In the genomic region with DNA sequence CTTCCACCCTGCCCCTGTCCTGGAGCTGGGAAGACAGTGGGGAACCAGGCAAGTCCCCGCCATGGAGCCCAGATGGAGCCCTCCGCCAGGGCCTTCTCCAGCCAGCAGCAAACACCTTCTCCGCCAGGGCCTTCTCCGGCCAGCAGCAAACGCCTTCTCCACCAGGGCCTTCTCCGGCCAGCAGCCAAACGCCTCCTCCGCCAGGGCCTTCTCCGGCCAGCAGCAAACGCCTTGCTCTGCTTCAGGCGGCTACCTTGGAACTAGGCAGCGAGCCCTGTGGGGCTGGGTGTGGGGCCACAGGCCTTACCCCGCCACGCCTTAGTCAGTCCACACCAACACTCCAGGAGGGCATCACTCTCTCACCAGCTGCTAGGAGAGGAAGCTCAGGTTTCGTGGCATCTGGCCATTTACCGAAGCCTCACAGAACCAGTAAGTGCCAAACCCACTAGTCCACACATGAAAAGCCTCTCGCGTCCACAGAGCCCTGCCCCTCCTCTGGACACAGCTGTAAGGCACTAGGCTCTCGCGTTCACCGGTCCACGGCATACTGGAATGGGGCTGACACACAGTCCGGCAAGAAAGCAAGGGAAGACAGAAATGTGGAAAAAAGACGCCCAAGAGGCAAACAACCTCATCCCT, we compare ENCODE assay signal across 1 cellular context.
TF ChIP-seq lines count a peak whose summit lies in the region.

No MANE protein-coding gene starts in this region.

TF ChIP-seq in H1, 55 proteins besides CTCF, POLR2A, EP300 and RAD21 (continued from another document):
- TF ChIP-seq YY1 (IDR thresholded peaks at IDR 0.05; ENCODE audit: low read depth, low read length) = no peak
- no peak for TF ChIP-seq CREB1 (IDR thresholded peaks at IDR 0.05)
- no peak for TF ChIP-seq BACH1 (IDR thresholded peaks at IDR 0.05; ENCODE audit: low read length)
- TF ChIP-seq SIN3A (conservative IDR thresholded peaks at IDR 0.05 in 1 of 2, IDR thresholded peaks at IDR 0.05 in 1 of 2; ENCODE audit: low read depth in 1 of 2, low read length in 2 of 2) = no peak
- TF ChIP-seq RNF2 (IDR thresholded peaks at IDR 0.05; ENCODE audit: borderline replicate concordance, low read depth, low read length, missing control alignments, poor library complexity, severe bottlenecking) = no peak
- TF ChIP-seq SIRT6 (IDR thresholded peaks at IDR 0.05; ENCODE audit: low read length) = no peak
- TF ChIP-seq BCL11A (IDR thresholded peaks at IDR 0.05; ENCODE audit: low read depth in 2 of 2, low read length in 2 of 2) = no peak
- TF ChIP-seq MAX (IDR thresholded peaks at IDR 0.05) = no peak
- TF ChIP-seq RBBP5 (IDR thresholded peaks at IDR 0.05; ENCODE audit: borderline replicate concordance, low read depth, low read length) = no peak
- TF ChIP-seq BRCA1 (IDR thresholded peaks at IDR 0.05; ENCODE audit: low read depth, low read length) = no peak
- TF ChIP-seq SIX5 (IDR thresholded peaks at IDR 0.05; ENCODE audit: low read depth, low read length) = no peak
- TF ChIP-seq GTF2F1 (IDR thresholded peaks at IDR 0.05; ENCODE audit: borderline replicate concordance, low read depth, low read length) = no peak
- no peak for TF ChIP-seq CBX5 (IDR thresholded peaks at IDR 0.05; ENCODE audit: low read depth, low read length)
- no peak for TF ChIP-seq TEAD4 (IDR thresholded peaks at IDR 0.05; ENCODE audit: low read depth, low read length)
- no peak for TF ChIP-seq TBP (IDR thresholded peaks at IDR 0.05; ENCODE audit: low read depth, low read length)
- TF ChIP-seq KDM1A (IDR thresholded peaks at IDR 0.05; ENCODE audit: borderline replicate concordance, low read length) = no peak
- no peak for TF ChIP-seq CHD1 (IDR thresholded peaks at IDR 0.05; ENCODE audit: low read depth, low read length)
- TF ChIP-seq ASH2L (IDR thresholded peaks at IDR 0.05; ENCODE audit: low read length) = no peak
- TF ChIP-seq FOSL1 (IDR thresholded peaks at IDR 0.05; ENCODE audit: insufficient read depth, low read depth, low read length) = no peak
